10 cellular contexts compared by ENCODE assay signal in the genomic region with DNA sequence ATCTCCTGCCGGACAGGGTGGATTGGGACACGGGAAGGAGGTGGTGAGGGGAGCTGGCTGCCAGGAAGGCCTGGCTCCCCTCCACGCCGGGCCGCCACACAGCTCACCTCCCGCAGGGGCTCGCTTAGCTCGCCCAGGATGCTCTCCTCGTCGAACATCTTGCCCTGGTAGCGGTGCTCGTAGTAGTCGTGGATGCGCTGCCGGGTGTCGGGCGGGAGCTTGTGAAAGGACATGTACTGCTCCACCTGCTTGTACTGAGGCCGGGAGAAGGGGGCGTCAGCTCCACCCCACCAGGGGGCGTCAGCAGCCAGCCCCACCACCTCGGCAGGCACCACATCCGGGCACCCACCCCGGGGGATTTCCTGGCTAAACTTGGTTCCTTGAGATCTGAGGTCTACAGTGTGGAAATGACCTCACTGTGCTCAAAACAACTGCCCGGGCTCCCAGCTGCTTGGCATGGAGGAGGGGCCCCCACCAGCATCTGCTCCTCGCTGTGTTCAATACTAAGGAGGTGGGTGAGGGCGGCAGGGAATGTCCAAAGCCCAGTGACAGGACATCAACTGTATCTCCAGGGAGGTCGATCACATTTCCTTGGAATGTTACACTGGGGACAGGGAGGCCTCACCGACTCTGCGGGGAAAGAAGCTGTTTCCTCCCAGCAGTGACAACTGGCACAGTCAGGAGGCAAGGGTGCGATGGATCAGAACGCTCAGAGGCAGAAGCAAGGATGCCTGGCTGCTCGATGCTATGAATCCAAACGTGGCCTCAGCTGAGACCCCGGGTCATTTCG. TPM values are rescaled to one million over a fixed set of nuclear protein-coding genes. Genes with fewer than 3 reads are reported as not detected.
DNase-seq lines count a peak whose midpoint lies in the region; ATAC-seq, FAIRE-seq and TF ChIP-seq lines count a peak whose summit lies in the region.
"Had no signal": no experiment of that assay in that cellular context is flagged by ENCODE, and none has a peak within 500 bp of the region (broad histone marks: within the 10 kb centered on the region; RNA-seq: fewer than 3 reads in every experiment).

No MANE protein-coding gene starts in this region.

- no peak overlapping the region for H3K9ac ChIP-seq in PC-3 (ENCODE audit: low read length)

- no peak overlapping the region for H3K27ac ChIP-seq in A549
- no peak overlapping the region for H3K27ac ChIP-seq in PC-3 (ENCODE audit: low read length)
- H3K27ac ChIP-seq: pancreas had no signal

- H3K4me1 ChIP-seq in A549 (no peaks in the 10 kb centered on the region), PC-3 (ENCODE audit: insufficient read depth, low read length) (no peaks in the 10 kb centered on the region), mucosa of descending colon (ENCODE audit: low read depth) (no peaks in the 10 kb centered on the region)
- H3K4me1 ChIP-seq: pancreas had no signal

- no peaks in the 10 kb centered on the region for H3K27me3 ChIP-seq in PC-3 (ENCODE audit: low read length)
- H3K27me3 ChIP-seq: pancreas had no signal

- H3K36me3 ChIP-seq in PC-3 (ENCODE audit: low read depth, low read length) (no peaks in the 10 kb centered on the region), mucosa of descending colon (ENCODE audit: low read depth) (no peaks in the 10 kb centered on the region)
- H3K36me3 ChIP-seq: pancreas had no signal

- intact Hi-C loops in PC-3 (cut with micrococcal nuclease) (no loop called here), mucosa of descending colon (cut with DNase I, micrococcal nuclease) (no loop called here)

- BruUV-seq in PC-3 (replicated peaks; lab: Mats Ljungman, UMichigan) = no TSS peak

- no peaks in the 10 kb centered on the region for H3K79me2 ChIP-seq in PC-3 (ENCODE audit: low read length)

- no peaks in the 10 kb centered on the region for H4K20me1 ChIP-seq in PC-3 (ENCODE audit: low read length)

- H3K4me3 ChIP-seq in A549 (no peak overlapping the region), PC-3 (ENCODE audit: low read length) (no peak overlapping the region), mucosa of descending colon (no peak overlapping the region)
- H3K4me3 ChIP-seq: pancreas had no signal

- H3K4me2 ChIP-seq in A549 (no peak overlapping the region), PC-3 (ENCODE audit: low read length) (no peak overlapping the region)

- H3K9me3 ChIP-seq in A549 = no peaks in the 10 kb centered on the region
- H3K9me3 ChIP-seq in PC-3 (ENCODE audit: low read length) = no peaks in the 10 kb centered on the region
- no peaks in the 10 kb centered on the region for H3K9me3 ChIP-seq in mucosa of descending colon
- H3K9me3 ChIP-seq: pancreas had no signal

- POLR2A ChIA-PET in A549 (lab: Yijun Ruan, JAX) (no interaction called here), PC-3 (lab: Charles Lee; ENCODE audit: unreplicated experiment) (no interaction called here)

- TF ChIP-seq CTCF in A549 (IDR thresholded peaks at IDR 0.05) (no peak; the same call in 2 of the 3 replicates), GM10266 (IDR thresholded peaks at IDR 0.05; ENCODE audit: control insufficient read depth, insufficient read depth, low read depth, missing control alignments) (peak; percentile 15), PC-3 (conservative IDR thresholded peaks at IDR 0.05; ENCODE audit: low read depth, low read length) (peak; percentile 31; the same call in 1 of the 2 replicates), mucosa of descending colon (IDR thresholded peaks at IDR 0.05) (no peak)

- H3K9me2 ChIP-seq in PC-3 (replicated peaks; ENCODE audit: low read length) = no peaks in the 10 kb centered on the region

- CTCF ChIA-PET in A549 (lab: Yijun Ruan, JAX) = interaction anchor here (0.6 to 2.6 kb wide), 7 partner anchors 7 to 310 kb away, joined by 3 to 10 read pairs (median 3); no protein-coding TSS in a partner anchor
- CTCF ChIA-PET in PC-3 (lab: Charles Lee) = no interaction called here

- TF ChIP-seq POLR2A in A549 (IDR thresholded peaks at IDR 0.05; ENCODE audit: low read length) = no peak

- TF ChIP-seq RAD21 in A549 (conservative IDR thresholded peaks at IDR 0.05 in 1 of 2, IDR thresholded peaks at IDR 0.05 in 1 of 2) = peak; percentile 26 to 30; a peak in 2 of 5 replicates

- DNase-seq in A549 (ENCODE audit: low read depth in 1 of 2, low spot score in 1 of 2) = peak in 1 of 2 experiments; percentile 25
- DNase-seq in GM10266 (ENCODE audit: extremely low spot score) = peak; percentile 73
- no peak for DNase-seq in PC-3
- peak; percentile 47 for DNase-seq in hepatic stellate cell (ENCODE audit: low spot score)
- no peak for DNase-seq in mucosa of descending colon
- no peak for DNase-seq in NCI-H2029 (lab: John Stamatoyannopoulos, UW)
- no peak for DNase-seq in NCI-H524 treated with DMSO at 0.1 percent for 48 hours (lab: John Stamatoyannopoulos, UW)
- DNase-seq: NCI-H1105 had no signal

- H3F3A ChIP-seq in PC-3 (ENCODE audit: low read length, unreplicated experiment) = no peaks in the 10 kb centered on the region

- no peak overlapping the region for H2AFZ ChIP-seq in PC-3 (ENCODE audit: low read length)

- ATAC-seq in A549 (peak in 1 of 2 experiments; percentile 46; a peak in 3 of 6 replicates), PC-3 (no peak), mucosa of descending colon (no peak), GM19395 (IDR thresholded peaks at IDR 0.05; ENCODE audit: unreplicated experiment) (no peak)
- ATAC-seq: pancreas had no signal

- 68% methylated on average over 32 of the region's 35 CpGs for WGBS in A549 (ENCODE audit: missing lambda C conversion rate)

- no peak for TF ChIP-seq EP300 in A549 (IDR thresholded peaks at IDR 0.05)

- FAIRE-seq in A549 (lab: Jason Lieb, UNC) = no peak
- FAIRE-seq: pancreas had no signal

TF ChIP-seq in A549, 52 proteins besides CTCF, POLR2A, EP300 and RAD21:
- TF ChIP-seq SMC3 (IDR thresholded peaks at IDR 0.05) (peak; percentile 30; the same call in 1 of the 3 replicates), BCL3 (IDR thresholded peaks at IDR 0.05) (no peak), SREBF2 (IDR thresholded peaks at IDR 0.05) (no peak), KDM5A (IDR thresholded peaks at IDR 0.05) (no peak)

RNA-seq across cellular contexts. Expression of gene HCN4, which starts 43.4 kb away (rescaled TPM):
- polyA plus RNA-seq in A549 (2011; rRNA removed) (0.03 and 0.07 TPM in 2 replicates), A549 (2017; fragmentation: RNase III; extraction: RNeasy Plus Mini Kit Qiagen cat#74134 plus additional on column Dnase treatment) (0.09 to 0.12 TPM (median 0.09 TPM) in 3 replicates)
- 0.03 and 0.04 TPM in 2 replicates for polyA plus RNA-seq in A549 (2012; cell fraction: cytosol; rRNA removed)
- polyA plus RNA-seq in A549 (2012; cell fraction: nucleus; rRNA removed) = 0.07 and 0.09 TPM in 2 replicates
- 0.08 and 0.10 TPM in 2 replicates for polyA minus RNA-seq in A549 (2011; rRNA and poly(A)+ RNA removed)
- total RNA-seq in PC-3 (2014; rRNA removed) (not detected in 2 replicates), mucosa of descending colon (under 1 TPM; 0.14 to 0.23 (median 0.19) TPM)

Comparison
In these comparisons a context has a peak if more than half of its experiments do, and no peak if none do; other contexts are left out.
1. DNase-seq: peak in GM10266 (single experiment) and hepatic stellate cell (single experiment); none in PC-3 (single experiment), mucosa of descending colon (0 of 3), NCI-H2029 (single experiment) and NCI-H524 treated with DMSO at 0.1 percent for 48 hours (single experiment).
2. CTCF ChIP-seq: peak in GM10266 (single experiment) and PC-3 (single experiment); none in A549 (single experiment) and mucosa of descending colon (single experiment).